Comparison of ENCODE assay signal across 16 cellular contexts in genomic region chr17:74598346-74599022, GRCh38.
"Had no signal": no experiment of that assay in that cellular context is flagged by ENCODE, and none has a peak within 500 bp of the region (broad histone marks: within the 10 kb centered on the region; RNA-seq: fewer than 3 reads in every experiment).

No MANE protein-coding gene starts in this region.

- H3K27ac Mint-ChIP-seq: activated CD8-positive, alpha-beta T cell treated with anti-CD3 and anti-CD28 coated beads, Interleukin-2, amount 10 ng/mL, durations not matched to agents 7 days and 5 days had no signal

- H3K4me3 Mint-ChIP-seq: activated CD8-positive, alpha-beta T cell treated with anti-CD3 and anti-CD28 coated beads, Interleukin-2, amount 10 ng/mL, durations not matched to agents 7 days and 5 days; brain; central memory CD8-positive, alpha-beta T cell; neural crest cell had no signal

- H3K4me1 Mint-ChIP-seq: central memory CD8-positive, alpha-beta T cell had no signal

- H3K9me3 Mint-ChIP-seq: central memory CD8-positive, alpha-beta T cell; neural crest cell had no signal

- ATAC-seq: activated CD8-positive, alpha-beta T cell treated with anti-CD3 and anti-CD28 coated beads, Interleukin-2, amount 10 ng/mL, durations not matched to agents 7 days and 5 days had no signal

- DNase-seq: activated CD4-positive, CD25-positive, alpha-beta regulatory T cell treated with anti-CD3 and anti-CD28 coated beads, Interleukin-2, amount 50 U/mL, for 72 hours; activated CD8-positive, alpha-beta memory T cell treated with anti-CD3 and anti-CD28 coated beads, Interleukin-2, amount 50 U/mL, for 48 hours; activated CD8-positive, alpha-beta T cell treated with anti-CD3 and anti-CD28 coated beads, Interleukin-2, amount 10 ng/mL, durations not matched to agents 7 days and 5 days; cortex of kidney; effector memory CD4-positive, alpha-beta T cell; islet precursor cell; left ventricle myocardium inferior; mesenchymal stem cell; pancreas; stimulated activated CD4-positive, alpha-beta T cell treated with anti-CD3 and anti-CD28 coated beads, Interleukin-15, amount 100 ng/mL, for 24 hours; stimulated activated CD4-positive, alpha-beta T cell treated with anti-CD3 and anti-CD28 coated beads, Interleukin-4, amount 100 ng/mL, for 4 hours; stomach; T-helper 2 cell had no signal

- H3K36me3 Mint-ChIP-seq: brain had no signal
